ENCODE assay signal across 10 cellular contexts in the genomic region with DNA sequence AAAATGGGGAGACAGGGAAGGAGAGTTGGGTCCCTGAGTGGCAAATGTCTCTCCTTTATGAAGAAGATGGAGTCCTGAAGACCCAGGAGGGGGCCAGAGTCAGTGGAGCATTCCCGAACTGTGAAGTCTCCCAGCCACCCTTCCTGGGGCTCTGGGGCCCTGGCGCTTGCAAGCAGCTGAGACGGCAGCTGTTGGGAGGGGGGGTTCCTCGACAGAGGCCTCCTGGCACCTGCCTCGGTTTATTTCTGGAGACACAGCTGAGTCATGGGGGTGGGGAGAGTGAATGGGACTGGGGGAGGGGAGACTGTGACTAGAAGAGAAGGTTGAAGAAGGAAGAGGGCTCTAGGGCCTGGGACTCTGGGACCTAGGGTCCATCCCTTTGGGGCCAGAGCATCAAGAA. TPM values are rescaled to one million over a fixed set of nuclear protein-coding genes. Genes with fewer than 3 reads are reported as not detected.
DNase-seq lines count a peak whose midpoint lies in the region; ATAC-seq and TF ChIP-seq lines count a peak whose summit lies in the region.
"Had no signal": no experiment of that assay in that cellular context is flagged by ENCODE, and none has a peak within 500 bp of the region (broad histone marks: within the 10 kb centered on the region; RNA-seq: fewer than 3 reads in every experiment).

No MANE protein-coding gene starts in this region.

- H3K36me3 Mint-ChIP-seq in MCF 10A (ENCODE audit: insufficient read depth, unreplicated experiment): peaks cover 12% of the 10 kb centered on the region
- H3K36me3 Mint-ChIP-seq: CD4-positive, CD25-positive, alpha-beta regulatory T cell; naive B cell had no signal

- peak overlapping the region; percentile 83 for H2BK120ac ChIP-seq in mesenchymal stem cell (ENCODE audit: low read depth, low read length)

- H3K27me3 ChIP-seq in mammary epithelial cell (ENCODE audit: insufficient read depth, low read length) (no peaks in the 10 kb centered on the region), mesenchymal stem cell (ENCODE audit: control insufficient read depth in 1 of 2, insufficient read depth in 1 of 2, low read length in 2 of 2) (peaks cover 0 to 3% of the 10 kb centered on the region in 2 experiments), aorta (ENCODE audit: control insufficient read depth in 1 of 2, insufficient read depth in 2 of 2, low read length in 1 of 2) (no peaks in the 10 kb centered on the region)

- peak overlapping the region; percentile 76 for H4K8ac ChIP-seq in mesenchymal stem cell (ENCODE audit: low read length)

- intact Hi-C loops in MCF 10A (cut with micrococcal nuclease) (no loop called here), mammary epithelial cell (cut with micrococcal nuclease) (no loop called here), aorta (cut with DNase I) (no loop called here)

- H3K18ac ChIP-seq in mesenchymal stem cell (ENCODE audit: low read depth in 1 of 2, low read length in 2 of 2): peak overlapping the region; percentile 49 to 65

- peaks cover 10% of the 10 kb centered on the region for H3K79me2 ChIP-seq in mammary epithelial cell (ENCODE audit: insufficient read depth, low read length)

- ATAC-seq in aorta (ENCODE audit: low FRiP score) (no peak), HG03025 (IDR thresholded peaks at IDR 0.05; ENCODE audit: low FRiP score, unreplicated experiment) (no peak), GM18519 (IDR thresholded peaks at IDR 0.05; ENCODE audit: low FRiP score, unreplicated experiment) (no peak)

- CTCF ChIA-PET in MCF 10A (lab: Yijun Ruan, JAX): interaction anchor here (1.1 to 13.0 kb wide), 3 partner anchors 17 to 63 kb away, joined by 3 to 552 read pairs (median 396); partner anchors contain the start of genes HAPLN2 and NES
- CTCF ChIA-PET in mammary epithelial cell (lab: Charles Lee; ENCODE audit: low non-redundant PET): no interaction called here

- WGBS in mammary epithelial cell (ENCODE audit: low coverage, missing lambda C conversion rate): 52% methylated on average over 3 of the region's 5 CpGs
- WGBS in mesenchymal stem cell: 2% methylated on average over 5 of the region's 5 CpGs
- 3 to 5% methylated on average over 5 of the region's 5 CpGs for WGBS in aorta, 2 donors

- H3K4me3 Mint-ChIP-seq in MCF 10A (ENCODE audit: unreplicated experiment): no peak overlapping the region
- H3K4me3 Mint-ChIP-seq: CD4-positive, CD25-positive, alpha-beta regulatory T cell had no signal

- H3K9me3 ChIP-seq in mammary epithelial cell (replicated peaks; ENCODE audit: insufficient read depth, low read length) (no peaks in the 10 kb centered on the region), mesenchymal stem cell (ENCODE audit: control insufficient read depth, low read length) (no peaks in the 10 kb centered on the region), aorta (ENCODE audit: control insufficient read depth, low read length) (no peaks in the 10 kb centered on the region)

- peaks cover 9% of the 10 kb centered on the region for H3K79me1 ChIP-seq in mesenchymal stem cell (replicated peaks; ENCODE audit: low read length, poor library complexity, severe bottlenecking)

- H2AFZ ChIP-seq in mammary epithelial cell (ENCODE audit: low read depth, low read length) (no peak overlapping the region), mesenchymal stem cell (ENCODE audit: low read depth, low read length) (no peak overlapping the region)

- peak overlapping the region; percentile 26 to 60 for H2BK12ac ChIP-seq in mesenchymal stem cell (ENCODE audit: low read length in 2 of 2)

- no peaks in the 10 kb centered on the region for H3K27me3 Mint-ChIP-seq in MCF 10A (ENCODE audit: insufficient read depth, unreplicated experiment)

- peak overlapping the region; percentile 86 for H4K91ac ChIP-seq in mesenchymal stem cell (ENCODE audit: low read length)

- H2BK5ac ChIP-seq in mesenchymal stem cell (ENCODE audit: low read depth, low read length, poor library complexity, severe bottlenecking): no peak overlapping the region

- DNase-seq in MCF 10A (ENCODE audit: unreplicated experiment) (peak; percentile 35), mammary epithelial cell (no peak), caudate nucleus (lab: John Stamatoyannopoulos, UW) (peak in 14 of 61 donors; percentile 14 to 49 (median 20)), mesenchymal stem cell (peak; percentile 68), aorta (peak; percentile 81 to 88), NOMO-1 treated with DMSO at 0.1 percent for 48 hours (lab: John Stamatoyannopoulos, UW; ENCODE audit: unreplicated experiment) (no peak)
- DNase-seq: CD4-positive, CD25-positive, alpha-beta regulatory T cell; naive B cell had no signal

- H3K9me3 Mint-ChIP-seq in MCF 10A (ENCODE audit: unreplicated experiment): no peaks in the 10 kb centered on the region
- H3K9me3 Mint-ChIP-seq: CD4-positive, CD25-positive, alpha-beta regulatory T cell; naive B cell had no signal

- H3K27ac ChIP-seq in mammary epithelial cell (ENCODE audit: insufficient read depth, low read depth, low read length) (no peak overlapping the region), caudate nucleus (ENCODE audit: low read depth, low read length) (peak overlapping the region; percentile 33), mesenchymal stem cell (ENCODE audit: low read length, poor library complexity, severe bottlenecking) (peak overlapping the region; percentile 90), aorta (ENCODE audit: low read depth in 1 of 2, low read length in 2 of 2) (peak overlapping the region in 1 of 2 donors; percentile 64)

- no peak overlapping the region for H3K23ac ChIP-seq in mesenchymal stem cell (ENCODE audit: low read length in 2 of 2)

- H3K4me1 ChIP-seq in mammary epithelial cell (ENCODE audit: insufficient read depth, low read length) (peaks cover 35% of the 10 kb centered on the region), mesenchymal stem cell (ENCODE audit: control insufficient read depth, insufficient read depth, low read depth, low read length) (peaks cover 57% of the 10 kb centered on the region), aorta (ENCODE audit: control insufficient read depth in 1 of 2, insufficient read depth in 2 of 2, low read length in 2 of 2) (peaks cover 0 to 2% of the 10 kb centered on the region in 2 donors)

- H3K4me1 Mint-ChIP-seq in MCF 10A (ENCODE audit: insufficient read depth, unreplicated experiment): peaks cover 44% of the 10 kb centered on the region

- H3K9ac ChIP-seq in mammary epithelial cell (ENCODE audit: insufficient read depth, low read length) (no peak overlapping the region), mesenchymal stem cell (ENCODE audit: low read length) (no peak overlapping the region)

- no peak overlapping the region for H3K27ac Mint-ChIP-seq in MCF 10A (ENCODE audit: low read depth, unreplicated experiment)

- peak overlapping the region; percentile 66 to 95 for H3K4ac ChIP-seq in mesenchymal stem cell (ENCODE audit: low read depth in 1 of 2, low read length in 2 of 2)

- H2AK5ac ChIP-seq in mesenchymal stem cell (ENCODE audit: low read length, severe bottlenecking): peak overlapping the region; percentile 91

- H4K20me1 ChIP-seq in mammary epithelial cell (ENCODE audit: insufficient read depth, low read length): no peaks in the 10 kb centered on the region

- dilution Hi-C loops in mammary epithelial cell (cut with HindIII; ENCODE audit: low sequenced_read_pairs): no loop called here

- BruUV-seq in MCF 10A (replicated peaks; lab: Mats Ljungman, UMichigan) (no TSS peak), mammary epithelial cell (replicated peaks; lab: Mats Ljungman, UMichigan) (no TSS peak)

- H3K4me2 ChIP-seq in mammary epithelial cell (ENCODE audit: insufficient read depth, low read depth, low read length): no peak overlapping the region
- H3K4me2 ChIP-seq in mesenchymal stem cell (ENCODE audit: low read length, poor library complexity, severe bottlenecking): no peak overlapping the region

- no peak overlapping the region for H2BK15ac ChIP-seq in mesenchymal stem cell (ENCODE audit: low read depth, poor library complexity, severe bottlenecking)

- in situ Hi-C loops in mammary epithelial cell (cut with MboI; ENCODE audit: low sequenced_read_pairs in 2 of 2): no loop called here

- peak overlapping the region in 1 of 2 experiments; percentile 45 for H3K14ac ChIP-seq in mesenchymal stem cell (ENCODE audit: low read length in 2 of 2)

- no peak for TF ChIP-seq CTCF in MCF 10A (IDR thresholded peaks at IDR 0.05; ENCODE audit: unreplicated experiment)
- no peak for TF ChIP-seq CTCF in mammary epithelial cell (conservative IDR thresholded peaks at IDR 0.05 in 1 of 2, IDR thresholded peaks at IDR 0.05 in 1 of 2; ENCODE audit: extremely low read depth in 1 of 2, insufficient read depth in 1 of 2, low read depth in 1 of 2, low read length in 2 of 2)

- H3K4me3 ChIP-seq in mammary epithelial cell (replicated peaks in 1 of 3; ENCODE audit: insufficient read depth in 1 of 3, low read depth in 2 of 3, low read length in 3 of 3): no peak overlapping the region
- no peak overlapping the region for H3K4me3 ChIP-seq in mesenchymal stem cell (ENCODE audit: insufficient read depth in 1 of 2, low read depth in 1 of 2, low read length in 2 of 2)
- no peak overlapping the region for H3K4me3 ChIP-seq in aorta (ENCODE audit: low read length in 2 of 2)

- POLR2A ChIA-PET in MCF 10A (lab: Yijun Ruan, JAX): interaction anchor here (0.6 to 1.4 kb wide), 2 partner anchors 23 to 104 kb away, joined by 3 to 4 read pairs; partner anchors contain the start of gene PRCC

- H3K36me3 ChIP-seq in mammary epithelial cell (ENCODE audit: insufficient read depth, low read length) (no peaks in the 10 kb centered on the region), mesenchymal stem cell (ENCODE audit: control insufficient read depth in 1 of 2, insufficient read depth in 2 of 2, low read depth in 1 of 2, low read length in 2 of 2) (peaks cover 0 to 2% of the 10 kb centered on the region in 2 experiments), aorta (ENCODE audit: control insufficient read depth in 1 of 2, insufficient read depth in 2 of 2, low read length in 1 of 2) (no peaks in the 10 kb centered on the region)

RNA-seq across cellular contexts. Expression of gene NES, which starts 14.0 kb away (rescaled TPM):
- total RNA-seq in MCF 10A (2022): not detected in 2 replicates
- total RNA-seq in mammary epithelial cell: 10 to 100 TPM in 1 of 2 donors, under 1 TPM in 1; 0.07 to 49.0 TPM
- polyA plus RNA-seq in mammary epithelial cell: 0.06 TPM
- not detected for polyA minus RNA-seq in mammary epithelial cell
- 49.2 TPM for polyA plus RNA-seq in mesenchymal stem cell (2013, experiment 1 of 2)
- 45.3 TPM for polyA plus RNA-seq in mesenchymal stem cell (2013, experiment 2 of 2)
- total RNA-seq in aorta: 10 to 100 TPM; 47.9 to 57.2 TPM
- polyA plus RNA-seq in aorta: 1 to 10 TPM; 5.5 to 8.0 TPM
- polyA plus RNA-seq: CD4-positive, CD25-positive, alpha-beta regulatory T cell had no signal

RNA-seq across cellular contexts. Expression of gene BCAN, which starts 21.3 kb away (rescaled TPM):
- total RNA-seq in MCF 10A (2022): 0.37 TPM in 1 of 2 replicates, not detected in the other
- not detected for total RNA-seq in mammary epithelial cell
- polyA plus RNA-seq in mammary epithelial cell: not detected
- not detected for polyA minus RNA-seq in mammary epithelial cell
- polyA plus RNA-seq in mesenchymal stem cell (2013, experiment 1 of 2): 0.33 TPM
- polyA plus RNA-seq in mesenchymal stem cell (2013, experiment 2 of 2): 0.23 TPM
- under 1 TPM in 1 of 2 donors, not detected in 1; 0.36 TPM for total RNA-seq in aorta
- polyA plus RNA-seq in aorta: under 1 TPM in 1 of 2 donors, not detected in 1; 0.95 TPM
- total RNA-seq: CD4-positive, CD25-positive, alpha-beta regulatory T cell had no signal
- polyA plus RNA-seq: CD4-positive, CD25-positive, alpha-beta regulatory T cell had no signal

RNA-seq across cellular contexts. Expression of gene CRABP2, which starts 42.2 kb away (rescaled TPM):
- 0.98 and 1.9 TPM in 2 replicates for total RNA-seq in MCF 10A (2022)
- 10 to 100 TPM in 1 of 2 donors, 1 to 10 TPM in 1; 7.0 to 29.5 TPM for total RNA-seq in mammary epithelial cell
- 6.2 TPM for polyA plus RNA-seq in mammary epithelial cell
- 1.3 TPM for polyA minus RNA-seq in mammary epithelial cell
- 42.6 TPM for polyA plus RNA-seq in mesenchymal stem cell (2013, experiment 1 of 2)
- polyA plus RNA-seq in mesenchymal stem cell (2013, experiment 2 of 2): 41.2 TPM
- 10 to 100 TPM in 1 of 2 donors, 1 to 10 TPM in 1; 3.8 to 34.4 TPM for total RNA-seq in aorta
- polyA plus RNA-seq in aorta: 1 to 10 TPM; 6.5 to 7.8 TPM
- polyA plus RNA-seq: CD4-positive, CD25-positive, alpha-beta regulatory T cell had no signal

RNA-seq across cellular contexts. Expression of gene HAPLN2, which starts 44.0 kb away (rescaled TPM):
- not detected in 2 replicates for total RNA-seq in MCF 10A (2022)
- not detected for total RNA-seq in mammary epithelial cell
- polyA plus RNA-seq in mammary epithelial cell: not detected
- polyA minus RNA-seq in mammary epithelial cell: not detected
- 0.07 TPM for polyA plus RNA-seq in mesenchymal stem cell (2013, experiment 1 of 2)
- polyA plus RNA-seq in mesenchymal stem cell (2013, experiment 2 of 2): 0.07 TPM
- total RNA-seq in aorta: under 1 TPM; 0.39 to 0.94 TPM
- polyA plus RNA-seq in aorta: under 1 TPM in 1 of 2 donors, not detected in 1; 0.13 TPM
- total RNA-seq: CD4-positive, CD25-positive, alpha-beta regulatory T cell had no signal
- polyA plus RNA-seq: CD4-positive, CD25-positive, alpha-beta regulatory T cell had no signal

Comparison
In these comparisons a context has a peak if more than half of its experiments do, and no peak if none do; other contexts are left out.
1. DNase-seq: peak in MCF 10A (single experiment), mesenchymal stem cell (single experiment) and aorta (2 of 2); none in mammary epithelial cell (single experiment) and NOMO-1 treated with DMSO at 0.1 percent for 48 hours (single experiment).